In the genomic region with DNA sequence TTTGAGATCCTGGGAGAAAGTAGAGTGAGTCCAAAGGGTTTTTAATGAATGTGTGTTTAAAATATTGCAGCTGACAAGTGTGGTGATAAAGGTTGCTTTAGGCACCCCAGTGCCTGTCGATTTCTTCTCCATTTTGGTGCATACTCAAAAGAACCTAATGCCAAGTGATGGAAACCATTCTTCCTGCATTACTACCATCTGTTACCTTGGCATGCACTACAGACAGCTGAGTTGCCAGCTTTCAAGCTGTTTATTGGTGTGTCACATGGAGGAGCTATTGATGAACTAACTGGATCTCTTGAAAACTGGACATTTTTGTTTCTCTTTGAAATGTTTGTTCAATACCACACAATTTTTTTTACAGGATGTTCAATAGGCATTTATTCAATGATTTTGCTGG, we compare ENCODE assay signal across 24 cellular contexts.
"Had no signal": no experiment of that assay in that cellular context is flagged by ENCODE, and none has a peak within 500 bp of the region (broad histone marks: within the 10 kb centered on the region; RNA-seq: fewer than 3 reads in every experiment).

No MANE protein-coding gene starts in this region.

- DNase-seq: activated CD4-positive, alpha-beta memory T cell treated with anti-CD3 and anti-CD28 coated beads for 36 hours; activated CD4-positive, alpha-beta T cell treated with anti-CD3 and anti-CD28 coated beads, Interleukin-2, amount 10 ng/mL, durations not matched to agents 7 days and 5 days; activated CD4-positive, CD25-positive, alpha-beta regulatory T cell; activated CD8-positive, alpha-beta memory T cell treated with anti-CD3 and anti-CD28 coated beads for 24 hours; activated gamma-delta T cell; activated naive CD4-positive, alpha-beta T cell treated with anti-CD3 and anti-CD28 coated beads for 36 hours; activated T-cell treated with anti-CD3 and anti-CD28 coated beads for 4 hours; activated T-cell treated with anti-CD3 and anti-CD28 coated beads, Interleukin-2, amount 50 U/mL, for 48 hours; cortex of kidney; MM.1S; NCI-H1105; NCI-H1436; NCI-H187 treated with DMSO at 0.1 percent for 48 hours; NCI-H2081 treated with DMSO at 0.1 percent for 48 hours; NCI-H345; NCI-H526; NCI-H82; NK-92 treated with Interleukin-12 subunit alpha and Interleukin-12 subunit beta, amount 100 ng/mL, for 24 hours; OCI-M1; RPMI8226; T-helper 1 cell had no signal

- H3K27me3 ChIP-seq: breast epithelium had no signal

- H3K4me1 ChIP-seq: breast epithelium had no signal

- H3K9me3 ChIP-seq: breast epithelium had no signal

- H3K4me3 ChIP-seq: breast epithelium, SK-N-MC had no signal

- H3K36me3 ChIP-seq: breast epithelium had no signal

- H3K27ac ChIP-seq: breast epithelium, SK-N-MC, VCaP had no signal
